ENCODE assay signal across 21 cellular contexts in genomic region chr10:114603303-114603702, GRCh38.
"Had no signal": no experiment of that assay in that cellular context is flagged by ENCODE, and none has a peak within 500 bp of the region (broad histone marks: within the 10 kb centered on the region; RNA-seq: fewer than 3 reads in every experiment).

No MANE protein-coding gene starts in this region.

- H3K27me3 Mint-ChIP-seq: activated CD4-positive, alpha-beta T cell treated with anti-CD3 and anti-CD28 coated beads, Interleukin-2, amount 10 ng/mL, durations not matched to agents 7 days and 5 days; activated naive CD4-positive, alpha-beta T cell treated with anti-CD3 and anti-CD28 coated beads, Interleukin-2, amount 50 U/mL, for 24 hours; activated naive CD8-positive, alpha-beta T cell treated with anti-CD3 and anti-CD28 coated beads, Interleukin-2, amount 50 U/mL, for 24 hours had no signal

- ATAC-seq: activated naive CD8-positive, alpha-beta T cell treated with anti-CD3 and anti-CD28 coated beads, Interleukin-2, amount 50 U/mL, for 24 hours; foreskin keratinocyte; naive thymus-derived CD8-positive, alpha-beta T cell; WTC11 had no signal

- H3K4me3 Mint-ChIP-seq: activated CD4-positive, alpha-beta memory T cell treated with anti-CD3 and anti-CD28 coated beads, Interleukin-2, amount 10 ng/mL, durations not matched to agents 7 days and 5 days; activated CD4-positive, alpha-beta T cell treated with anti-CD3 and anti-CD28 coated beads, Interleukin-2, amount 10 ng/mL, durations not matched to agents 7 days and 5 days; activated naive CD4-positive, alpha-beta T cell treated with anti-CD3 and anti-CD28 coated beads, Interleukin-2, amount 50 U/mL, for 24 hours; activated naive CD8-positive, alpha-beta T cell treated with anti-CD3 and anti-CD28 coated beads, Interleukin-2, amount 50 U/mL, for 24 hours; memory B cell; naive thymus-derived CD8-positive, alpha-beta T cell; neural crest cell; WTC11 had no signal

- H3K27me3 ChIP-seq: breast epithelium, foreskin keratinocyte, pancreas, spleen had no signal

- H3K4me1 Mint-ChIP-seq: activated naive CD8-positive, alpha-beta T cell treated with anti-CD3 and anti-CD28 coated beads, Interleukin-2, amount 50 U/mL, for 24 hours; neural crest cell had no signal

- H3K36me3 ChIP-seq: breast epithelium, pancreas, prostate gland, spleen had no signal

- H3K9me3 Mint-ChIP-seq: activated naive CD4-positive, alpha-beta T cell treated with anti-CD3 and anti-CD28 coated beads, Interleukin-2, amount 50 U/mL, for 24 hours; activated naive CD8-positive, alpha-beta T cell treated with anti-CD3 and anti-CD28 coated beads, Interleukin-2, amount 50 U/mL, for 24 hours; activated T-helper 2 cell treated with anti-CD3 and anti-CD28 coated beads, Interferon-gamma antibody, Interleukin-2, Interleukin-4, amounts not matched to agents 10 μg/mL and 5 μg/mL and 100 μg/mL, durations not matched to agents 14 hours and 24 hours and 36 hours; memory B cell; naive thymus-derived CD8-positive, alpha-beta T cell; WTC11 had no signal

- H3K27ac ChIP-seq: foreskin keratinocyte, prostate gland, spleen had no signal

- H3K27ac Mint-ChIP-seq: activated naive CD4-positive, alpha-beta T cell treated with anti-CD3 and anti-CD28 coated beads, Interleukin-2, amount 50 U/mL, for 24 hours; activated naive CD8-positive, alpha-beta T cell treated with anti-CD3 and anti-CD28 coated beads, Interleukin-2, amount 50 U/mL, for 24 hours; activated T-helper 2 cell treated with anti-CD3 and anti-CD28 coated beads, Interferon-gamma antibody, Interleukin-2, Interleukin-4, amounts not matched to agents 10 μg/mL and 5 μg/mL and 100 μg/mL, durations not matched to agents 14 hours and 24 hours and 36 hours; memory B cell; WTC11 had no signal

- DNase-seq: activated CD4-positive, alpha-beta T cell treated with anti-CD3 and anti-CD28 coated beads for 1 hour; activated naive CD8-positive, alpha-beta T cell treated with anti-CD3 and anti-CD28 coated beads, Interleukin-2, amount 50 U/mL, for 24 hours; activated T-cell treated with anti-CD3 and anti-CD28 coated beads, Interleukin-2, amount 50 U/mL, for 48 hours; central memory CD4-positive, alpha-beta T cell; foreskin keratinocyte; midbrain; naive thymus-derived CD8-positive, alpha-beta T cell; pancreas; spleen; stimulated activated CD4-positive, alpha-beta T cell treated with anti-CD3 and anti-CD28 coated beads, Interleukin-2, amount 100 ng/mL, for 48 hours; stimulated activated naive CD4-positive, alpha-beta T cell treated with Interleukin-2 at 50 U/mL for 16 hours had no signal

- FAIRE-seq: islet of Langerhans, pancreas had no signal

- H3K4me1 ChIP-seq: breast epithelium, foreskin keratinocyte, prostate gland had no signal

- H3K9me3 ChIP-seq: breast epithelium, pancreas, prostate gland, spleen had no signal

- H3K36me3 Mint-ChIP-seq: activated naive CD4-positive, alpha-beta T cell treated with anti-CD3 and anti-CD28 coated beads, Interleukin-2, amount 50 U/mL, for 24 hours; memory B cell; naive thymus-derived CD8-positive, alpha-beta T cell; WTC11 had no signal

- H3K4me3 ChIP-seq: breast epithelium, pancreas, prostate gland, spleen had no signal
